In genomic region chr1:39500862-39501389, GRCh38 we compare ENCODE assay signal across 17 cellular contexts. TPM values are rescaled to one million over a fixed set of nuclear protein-coding genes. Genes with fewer than 3 reads are reported as not detected.
"Had no signal": no experiment of that assay in that cellular context is flagged by ENCODE, and none has a peak within 500 bp of the region (broad histone marks: within the 10 kb centered on the region; RNA-seq: fewer than 3 reads in every experiment).

No MANE protein-coding gene starts in this region.

- H3K4me1 Mint-ChIP-seq: activated naive CD8-positive, alpha-beta T cell treated with anti-CD3 and anti-CD28 coated beads for 36 hours; brain had no signal

- FAIRE-seq: pancreas had no signal

- ATAC-seq: activated CD4-positive, CD25-positive, alpha-beta regulatory T cell treated with anti-CD3 and anti-CD28 coated beads, Interleukin-2, amount 50 U/mL, for 24 hours; gastroesophageal sphincter; pancreas had no signal

- DNase-seq: activated CD4-positive, alpha-beta T cell treated with anti-CD3 and anti-CD28 coated beads, Interleukin-2, amount 50 U/mL, for 1 hour; activated CD8-positive, alpha-beta memory T cell treated with anti-CD3 and anti-CD28 coated beads for 24 hours; activated naive CD8-positive, alpha-beta T cell treated with anti-CD3 and anti-CD28 coated beads for 36 hours; amygdala; effector memory CD4-positive, alpha-beta T cell; left cardiac atrium; pancreas; stimulated activated CD4-positive, alpha-beta T cell treated with anti-CD3 and anti-CD28 coated beads, Interleukin-12 subunit alpha, Interleukin-12 subunit beta, amount 100 ng/mL, for 4 hours; stimulated activated CD4-positive, alpha-beta T cell treated with anti-CD3 and anti-CD28 coated beads, Interleukin-2, amount 100 ng/mL, for 24 hours; T-helper 9 cell had no signal

- H3K9me3 ChIP-seq: gastroesophageal sphincter, pancreas had no signal

- H3K36me3 Mint-ChIP-seq: activated naive CD8-positive, alpha-beta T cell treated with anti-CD3 and anti-CD28 coated beads for 36 hours; brain had no signal

- H3K4me3 Mint-ChIP-seq: activated naive CD8-positive, alpha-beta T cell treated with anti-CD3 and anti-CD28 coated beads for 36 hours; activated T-helper 1 cell treated with anti-CD3 and anti-CD28 coated beads, Interleukin-12 subunit alpha, Interleukin-12 subunit beta, Interleukin-2, Interleukin-4 antibody, amounts not matched to agents 30 ng/mL and 10 ng/mL and 1 ng/mL, durations not matched to agents 14 hours and 24 hours and 36 hours; brain; dendritic cell treated with granulocyte-macrophage colony-stimulating factor and Interleukin-4, amounts not matched to agents 40 ng/mL and 50 ng/mL, for 4 days had no signal

- H3K27ac ChIP-seq: epithelial cell of prostate, pancreas had no signal

- H3K27me3 ChIP-seq: pancreas had no signal

- H3K27ac Mint-ChIP-seq: activated naive CD8-positive, alpha-beta T cell treated with anti-CD3 and anti-CD28 coated beads for 36 hours; activated T-helper 1 cell treated with anti-CD3 and anti-CD28 coated beads, Interleukin-12 subunit alpha, Interleukin-12 subunit beta, Interleukin-2, Interleukin-4 antibody, amounts not matched to agents 30 ng/mL and 10 ng/mL and 1 ng/mL, durations not matched to agents 14 hours and 24 hours and 36 hours; brain; dendritic cell treated with granulocyte-macrophage colony-stimulating factor and Interleukin-4, amounts not matched to agents 40 ng/mL and 50 ng/mL, for 4 days had no signal

- H3K9me3 Mint-ChIP-seq: activated naive CD8-positive, alpha-beta T cell treated with anti-CD3 and anti-CD28 coated beads for 36 hours; activated T-helper 1 cell treated with anti-CD3 and anti-CD28 coated beads, Interleukin-12 subunit alpha, Interleukin-12 subunit beta, Interleukin-2, Interleukin-4 antibody, amounts not matched to agents 30 ng/mL and 10 ng/mL and 1 ng/mL, durations not matched to agents 14 hours and 24 hours and 36 hours; dendritic cell treated with granulocyte-macrophage colony-stimulating factor and Interleukin-4, amounts not matched to agents 40 ng/mL and 50 ng/mL, for 4 days had no signal

- H3K36me3 ChIP-seq: gastroesophageal sphincter, pancreas had no signal

- H3K4me3 ChIP-seq: gastroesophageal sphincter, lung, pancreas had no signal

RNA-seq across cellular contexts. Expression of gene BMP8A, which starts 9.5 kb away (rescaled TPM):
- total RNA-seq: activated T-helper 1 cell treated with anti-CD3 and anti-CD28 coated beads, Interleukin-12 subunit alpha, Interleukin-12 subunit beta, Interleukin-2, Interleukin-4 antibody, amounts not matched to agents 30 ng/mL and 10 ng/mL and 1 ng/mL, durations not matched to agents 14 hours and 24 hours and 36 hours had no signal
